21 cellular contexts compared by ENCODE assay signal in the genomic region with DNA sequence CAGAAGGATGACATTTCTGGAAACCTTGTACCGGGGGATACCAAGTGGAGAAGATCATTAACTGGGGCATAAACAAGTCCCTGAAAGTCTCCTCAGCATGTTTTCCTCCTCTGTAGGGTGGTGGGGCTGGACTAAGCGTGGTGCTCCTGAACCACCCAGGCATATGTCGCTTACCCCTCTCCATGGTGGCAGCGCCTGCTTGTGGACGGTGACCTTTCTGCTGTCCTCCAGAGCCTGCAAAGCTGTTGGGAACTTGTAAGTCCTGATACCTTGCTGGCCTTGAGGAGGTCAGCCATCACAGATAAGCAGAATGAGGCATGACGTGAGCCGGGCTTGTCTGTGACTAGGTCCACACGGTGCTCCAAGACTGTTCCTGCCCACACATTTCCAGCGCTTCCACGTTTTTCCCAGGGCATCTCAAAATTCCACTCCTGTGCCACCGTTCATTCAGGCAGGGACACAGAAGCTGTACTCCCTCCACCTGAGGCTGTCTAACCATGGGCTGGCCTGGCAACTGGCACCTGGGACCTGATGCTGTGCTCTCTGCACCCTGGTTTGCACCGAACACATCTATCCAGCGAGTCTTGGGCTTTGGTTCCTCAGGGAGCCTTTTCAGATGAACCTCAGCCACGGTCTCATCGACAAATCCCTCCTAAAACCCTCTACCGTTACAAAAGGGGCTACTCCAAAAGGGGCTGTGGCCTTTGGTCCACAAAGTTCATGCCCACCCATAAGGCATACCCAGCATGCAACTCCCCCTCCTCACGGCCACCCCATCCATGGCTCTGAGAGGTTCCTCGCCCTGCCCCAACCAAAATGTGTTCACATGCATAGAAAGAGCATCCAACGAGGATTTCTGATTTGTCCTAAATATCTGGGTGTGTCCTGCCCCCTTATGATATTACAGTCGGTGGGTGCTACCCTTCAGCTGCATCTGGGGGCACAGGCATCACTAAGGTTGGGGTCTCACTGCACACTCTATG.
A peak's percentile ranks its signal among the peaks of the same experiment; 100 is the strongest.
DNase-seq lines count a peak whose midpoint lies in the region; ATAC-seq and TF ChIP-seq lines count a peak whose summit lies in the region.
"Had no signal": no experiment of that assay in that cellular context is flagged by ENCODE, and none has a peak within 500 bp of the region (broad histone marks: within the 10 kb centered on the region; RNA-seq: fewer than 3 reads in every experiment).

No MANE protein-coding gene starts in this region.

- H3K27me3 Mint-ChIP-seq in activated T-helper 1 cell treated with anti-CD3 and anti-CD28 coated beads, Interleukin-12 subunit alpha, Interleukin-12 subunit beta, Interleukin-2, Interleukin-4 antibody, amounts not matched to agents 30 ng/mL and 10 ng/mL and 1 ng/mL, durations not matched to agents 14 hours and 24 hours and 36 hours (ENCODE audit: insufficient read depth) = peaks cover 4% of the 10 kb centered on the region

- no peak overlapping the region for H3K4me3 Mint-ChIP-seq in activated T-helper 1 cell treated with anti-CD3 and anti-CD28 coated beads, Interleukin-12 subunit alpha, Interleukin-12 subunit beta, Interleukin-2, Interleukin-4 antibody, amounts not matched to agents 30 ng/mL and 10 ng/mL and 1 ng/mL, durations not matched to agents 14 hours and 24 hours and 36 hours
- H3K4me3 Mint-ChIP-seq: T-helper 1 cell treated with Interleukin-12 subunit alpha and Interleukin-12 subunit beta and Interleukin-4 antibody, amounts not matched to agents 30 μg/mL and 1 μg/mL, for 36 hours had no signal

- no peaks in the 10 kb centered on the region for H4K20me1 ChIP-seq in BLaER1

- H3K36me3 ChIP-seq in BLaER1 = no peaks in the 10 kb centered on the region
- no peaks in the 10 kb centered on the region for H3K36me3 ChIP-seq in lower lobe of right lung
- H3K36me3 ChIP-seq in mucosa of descending colon (ENCODE audit: low read depth) = no peaks in the 10 kb centered on the region
- H3K36me3 ChIP-seq: right atrium auricular region, SJCRH30 had no signal

- H3K27ac ChIP-seq in BLaER1 (peak overlapping the region; percentile 87), lower lobe of right lung (peak overlapping the region; percentile 71)
- H3K27ac ChIP-seq: PC-9, right atrium auricular region had no signal

- no peak for TF ChIP-seq CTCF in NB4 (IDR thresholded peaks at IDR 0.05; ENCODE audit: low read depth, low read length)
- no peak for TF ChIP-seq CTCF in lower lobe of right lung (IDR thresholded peaks at IDR 0.05)
- TF ChIP-seq CTCF in mucosa of descending colon (IDR thresholded peaks at IDR 0.05) = no peak

- no peaks in the 10 kb centered on the region for H3K9me3 Mint-ChIP-seq in activated T-helper 1 cell treated with anti-CD3 and anti-CD28 coated beads, Interleukin-12 subunit alpha, Interleukin-12 subunit beta, Interleukin-2, Interleukin-4 antibody, amounts not matched to agents 30 ng/mL and 10 ng/mL and 1 ng/mL, durations not matched to agents 14 hours and 24 hours and 36 hours

- H3K27ac Mint-ChIP-seq in activated T-helper 1 cell treated with anti-CD3 and anti-CD28 coated beads, Interleukin-12 subunit alpha, Interleukin-12 subunit beta, Interleukin-2, Interleukin-4 antibody, amounts not matched to agents 30 ng/mL and 10 ng/mL and 1 ng/mL, durations not matched to agents 14 hours and 24 hours and 36 hours = no peak overlapping the region
- H3K27ac Mint-ChIP-seq: CD4-positive, alpha-beta memory T cell; T-helper 1 cell treated with Interleukin-12 subunit alpha and Interleukin-12 subunit beta and Interleukin-4 antibody, amounts not matched to agents 30 μg/mL and 1 μg/mL, for 36 hours had no signal

- H3K4me1 ChIP-seq in BLaER1 (peaks cover 100% of the 10 kb centered on the region), lower lobe of right lung (peaks cover 5% of the 10 kb centered on the region), mucosa of descending colon (ENCODE audit: low read depth) (peaks cover 2% of the 10 kb centered on the region)

- peaks cover 12% of the 10 kb centered on the region for H3K9me3 ChIP-seq in BLaER1
- H3K9me3 ChIP-seq in lower lobe of right lung = no peaks in the 10 kb centered on the region
- H3K9me3 ChIP-seq in mucosa of descending colon = no peaks in the 10 kb centered on the region
- H3K9me3 ChIP-seq: SJCRH30 had no signal

- H3K4me3 ChIP-seq in BLaER1 (0 out of 2 replicates have a peak overlapping the region, but pooled peaks have one; percentile 32), NB4 (ENCODE audit: low read depth, low read length) (no peak overlapping the region), lower lobe of right lung (no peak overlapping the region), mucosa of descending colon (no peak overlapping the region)
- H3K4me3 ChIP-seq: PC-9, right atrium auricular region, SJCRH30 had no signal

- peak overlapping the region; percentile 45; the same call in 1 of the 2 replicates for H3K9ac ChIP-seq in BLaER1

- peak; percentile 10 for DNase-seq in NB4 (ENCODE audit: low read depth)
- DNase-seq in lower lobe of right lung = no peak
- DNase-seq in sciatic nerve (ENCODE audit: low spot score) = peak; percentile 47
- DNase-seq in activated T-helper 1 cell treated with anti-CD3 and anti-CD28 coated beads, Interleukin-12 subunit alpha, Interleukin-12 subunit beta, Interleukin-2, Interleukin-4 antibody, amounts not matched to agents 30 ng/mL and 10 ng/mL and 1 ng/mL, durations not matched to agents 14 hours and 24 hours and 36 hours (ENCODE audit: low spot score) = no peak
- DNase-seq in HPDE6-E6E7 (ENCODE audit: extremely low spot score) = no peak
- DNase-seq in mucosa of descending colon = no peak
- DNase-seq: activated CD4-positive, alpha-beta T cell treated with anti-CD3 and anti-CD28 coated beads for 48 hours; activated naive CD4-positive, alpha-beta T cell treated with Interleukin-2 at 50 U/mL for 16 hours; activated T-cell treated with anti-CD3 and anti-CD28 coated beads, Interleukin-2, amount 50 U/mL, for 1 hour; CD4-positive, alpha-beta memory T cell; central memory CD4-positive, alpha-beta T cell; KBM-7; NCI-H187 treated with DMSO at 0.1 percent for 48 hours; NCI-H82; nucleus accumbens; PC-9 had no signal

- H3K4me1 Mint-ChIP-seq in activated T-helper 1 cell treated with anti-CD3 and anti-CD28 coated beads, Interleukin-12 subunit alpha, Interleukin-12 subunit beta, Interleukin-2, Interleukin-4 antibody, amounts not matched to agents 30 ng/mL and 10 ng/mL and 1 ng/mL, durations not matched to agents 14 hours and 24 hours and 36 hours (ENCODE audit: low read depth) = no peaks in the 10 kb centered on the region
- H3K4me1 Mint-ChIP-seq: CD4-positive, alpha-beta memory T cell had no signal

- no peaks in the 10 kb centered on the region for H3K27me3 ChIP-seq in BLaER1
- H3K27me3 ChIP-seq in lower lobe of right lung (ENCODE audit: low read depth) = no peaks in the 10 kb centered on the region
- H3K27me3 ChIP-seq: right atrium auricular region, SJCRH30 had no signal

- H3K4me2 ChIP-seq in BLaER1 = peak overlapping the region; percentile 90
- H3K4me2 ChIP-seq: PC-9 had no signal

- H3K36me3 Mint-ChIP-seq in activated T-helper 1 cell treated with anti-CD3 and anti-CD28 coated beads, Interleukin-12 subunit alpha, Interleukin-12 subunit beta, Interleukin-2, Interleukin-4 antibody, amounts not matched to agents 30 ng/mL and 10 ng/mL and 1 ng/mL, durations not matched to agents 14 hours and 24 hours and 36 hours (ENCODE audit: low read depth) = no peaks in the 10 kb centered on the region
- H3K36me3 Mint-ChIP-seq: CD4-positive, alpha-beta memory T cell had no signal

- no peak for ATAC-seq in lower lobe of right lung
- ATAC-seq in sciatic nerve = no peak
- no peak for ATAC-seq in GM18909 (IDR thresholded peaks at IDR 0.05; ENCODE audit: poor library complexity, unreplicated experiment)
- no peak for ATAC-seq in mucosa of descending colon

- intact Hi-C loops in lower lobe of right lung (cut with DNase I) = no loop called here
- intact Hi-C loops in sciatic nerve (cut with DNase I) = no loop called here
- intact Hi-C loops in activated T-helper 1 cell treated with anti-CD3 and anti-CD28 coated beads, Interleukin-12 subunit alpha, Interleukin-12 subunit beta, Interleukin-2, Interleukin-4 antibody, amounts not matched to agents 30 ng/mL and 10 ng/mL and 1 ng/mL, durations not matched to agents 14 hours and 24 hours and 36 hours (cut with micrococcal nuclease) = no loop called here
- intact Hi-C loops in mucosa of descending colon (cut with DNase I, micrococcal nuclease) = no loop called here

- TF ChIP-seq POLR2A in NB4 (IDR thresholded peaks at IDR 0.05; ENCODE audit: extremely low read depth, insufficient read length) = no peak

Comparison
In these comparisons a context has a peak if more than half of its experiments do, and no peak if none do; other contexts are left out.
1. DNase-seq: peak in NB4 (single experiment) and sciatic nerve (single experiment); none in lower lobe of right lung (single experiment), activated T-helper 1 cell treated with anti-CD3 and anti-CD28 coated beads, Interleukin-12 subunit alpha, Interleukin-12 subunit beta, Interleukin-2, Interleukin-4 antibody, amounts not matched to agents 30 ng/mL and 10 ng/mL and 1 ng/mL, durations not matched to agents 14 hours and 24 hours and 36 hours (single experiment), HPDE6-E6E7 (single experiment) and mucosa of descending colon (0 of 3).